17 cellular contexts compared by ENCODE assay signal in the genomic region with DNA sequence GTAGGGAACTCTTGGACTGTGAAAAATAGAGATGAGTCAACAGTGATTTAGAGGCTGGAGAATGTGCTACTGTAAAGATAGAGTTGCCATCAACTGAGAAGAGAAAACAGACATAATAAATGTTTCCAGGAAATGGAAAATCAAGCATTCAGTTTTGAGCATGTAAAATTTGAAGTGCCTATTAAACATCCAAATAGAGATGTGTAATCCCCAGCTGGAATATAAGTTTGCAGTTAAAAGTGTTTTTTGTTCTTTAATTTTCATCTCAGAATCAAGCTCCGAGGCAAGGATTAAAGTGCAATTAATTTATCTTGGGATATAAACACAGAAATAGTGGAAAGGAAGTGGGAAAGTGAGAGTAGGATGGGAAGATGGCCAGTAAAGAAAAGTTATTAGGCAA.
DNase-seq lines count a peak whose midpoint lies in the region; TF ChIP-seq lines count a peak whose summit lies in the region.
"Had no signal": no experiment of that assay in that cellular context is flagged by ENCODE, and none has a peak within 500 bp of the region (broad histone marks: within the 10 kb centered on the region; RNA-seq: fewer than 3 reads in every experiment).

No MANE protein-coding gene starts in this region.

- POLR2A ChIA-PET in MCF 10A (lab: Yijun Ruan, JAX), result no interaction called here

- no peak for TF ChIP-seq CTCF in mammary epithelial cell (conservative IDR thresholded peaks at IDR 0.05 in 1 of 2, IDR thresholded peaks at IDR 0.05 in 1 of 2; ENCODE audit: extremely low read depth in 1 of 2, insufficient read depth in 1 of 2, low read depth in 1 of 2, low read length in 2 of 2)
- TF ChIP-seq CTCF in MCF 10A (IDR thresholded peaks at IDR 0.05; ENCODE audit: unreplicated experiment), result no peak
- no peak for TF ChIP-seq CTCF in fibroblast of pulmonary artery (IDR thresholded peaks at IDR 0.05; ENCODE audit: low read length, missing control alignments)

- H3K79me1 ChIP-seq in mesenchymal stem cell (replicated peaks; ENCODE audit: low read length, poor library complexity, severe bottlenecking), result no peaks in the 10 kb centered on the region

- peaks cover 7% of the 10 kb centered on the region for H3K4me1 ChIP-seq in mammary epithelial cell (ENCODE audit: insufficient read depth, low read length)
- no peaks in the 10 kb centered on the region for H3K4me1 ChIP-seq in mesenchymal stem cell (ENCODE audit: control insufficient read depth, insufficient read depth, low read depth, low read length)
- H3K4me1 ChIP-seq: A549, BLaER1 had no signal

- peaks cover 11% of the 10 kb centered on the region for H3K4me1 Mint-ChIP-seq in MCF 10A (ENCODE audit: insufficient read depth, unreplicated experiment)
- H3K4me1 Mint-ChIP-seq: CD14-positive monocyte; CD4-positive, alpha-beta memory T cell; IgD-negative memory B cell had no signal

- WGBS in mammary epithelial cell (ENCODE audit: low coverage, missing lambda C conversion rate), result 100% methylated on average over 1 of the region's 1 CpG
- 90% methylated on average over 1 of the region's 1 CpG for WGBS in mesenchymal stem cell

- CTCF ChIA-PET in mammary epithelial cell (lab: Charles Lee; ENCODE audit: low non-redundant PET) (no interaction called here), MCF 10A (lab: Yijun Ruan, JAX) (interaction anchor here (1.2 kb wide), 1 partner anchor 517 kb away, joined by 3 read pairs; no protein-coding TSS in a partner anchor)

- H3K4me3 ChIP-seq in mammary epithelial cell (replicated peaks in 1 of 3; ENCODE audit: insufficient read depth in 1 of 3, low read depth in 2 of 3, low read length in 3 of 3) (no peak overlapping the region), fibroblast of pulmonary artery (replicated peaks; ENCODE audit: low read depth, low read length) (no peak overlapping the region), mesenchymal stem cell (ENCODE audit: insufficient read depth in 1 of 2, low read depth in 1 of 2, low read length in 2 of 2) (no peak overlapping the region)
- H3K4me3 ChIP-seq: A549, BLaER1, GM12878 had no signal

- no peak overlapping the region for H4K8ac ChIP-seq in mesenchymal stem cell (ENCODE audit: low read length)

- DNase-seq in mammary epithelial cell (no peak), MCF 10A (ENCODE audit: unreplicated experiment) (no peak), fibroblast of pulmonary artery (ENCODE audit: low read depth) (peak; percentile 10), mesenchymal stem cell (peak; percentile 0), DMS79 treated with DMSO at 0.1 percent for 48 hours (lab: John Stamatoyannopoulos, UW) (no peak), posterior cingulate gyrus (no peak)
- DNase-seq in NK-92 treated with Interleukin-12 subunit alpha and Interleukin-12 subunit beta, amount 100 ng/mL, for 24 hours (lab: John Stamatoyannopoulos, UW), result no peak
- DNase-seq: CD4-positive, alpha-beta memory T cell; DMS153; DMS79; H9 had no signal

- H3K36me3 Mint-ChIP-seq in MCF 10A (ENCODE audit: insufficient read depth, unreplicated experiment), result no peaks in the 10 kb centered on the region
- H3K36me3 Mint-ChIP-seq: CD14-positive monocyte; CD4-positive, alpha-beta memory T cell; IgD-negative memory B cell had no signal

- no peak overlapping the region for H2AK5ac ChIP-seq in mesenchymal stem cell (ENCODE audit: low read length, severe bottlenecking)

- dilution Hi-C loops in mammary epithelial cell (cut with HindIII; ENCODE audit: low sequenced_read_pairs), result no loop called here

- H3K27ac ChIP-seq in mammary epithelial cell (ENCODE audit: insufficient read depth, low read depth, low read length) (no peak overlapping the region), mesenchymal stem cell (ENCODE audit: low read length, poor library complexity, severe bottlenecking) (no peak overlapping the region)
- H3K27ac ChIP-seq: 22Rv1, A549, BLaER1 had no signal

- H2AFZ ChIP-seq in mammary epithelial cell (ENCODE audit: low read depth, low read length), result peak overlapping the region; percentile 69
- no peak overlapping the region for H2AFZ ChIP-seq in mesenchymal stem cell (ENCODE audit: low read depth, low read length)

- no peak overlapping the region for H4K91ac ChIP-seq in mesenchymal stem cell (ENCODE audit: low read length)

- H2BK5ac ChIP-seq in mesenchymal stem cell (ENCODE audit: low read depth, low read length, poor library complexity, severe bottlenecking), result no peak overlapping the region

- no peak overlapping the region for H3K14ac ChIP-seq in mesenchymal stem cell (ENCODE audit: low read length in 2 of 2)

- intact Hi-C loops in mammary epithelial cell (cut with micrococcal nuclease), result no loop called here
- intact Hi-C loops in MCF 10A (cut with micrococcal nuclease), result no loop called here
- intact Hi-C loops in posterior cingulate gyrus (cut with DNase I), result no loop called here

- no peak overlapping the region for H3K18ac ChIP-seq in mesenchymal stem cell (ENCODE audit: low read depth in 1 of 2, low read length in 2 of 2)

- no peak overlapping the region for H2BK15ac ChIP-seq in mesenchymal stem cell (ENCODE audit: low read depth, poor library complexity, severe bottlenecking)

- H3K36me3 ChIP-seq in mammary epithelial cell (ENCODE audit: insufficient read depth, low read length) (no peaks in the 10 kb centered on the region), mesenchymal stem cell (ENCODE audit: control insufficient read depth in 1 of 2, insufficient read depth in 2 of 2, low read depth in 1 of 2, low read length in 2 of 2) (no peaks in the 10 kb centered on the region)
- H3K36me3 ChIP-seq: BLaER1 had no signal

- no peak overlapping the region for H2BK120ac ChIP-seq in mesenchymal stem cell (ENCODE audit: low read depth, low read length)

- H3K27me3 ChIP-seq in mammary epithelial cell (ENCODE audit: insufficient read depth, low read length) (no peaks in the 10 kb centered on the region), mesenchymal stem cell (ENCODE audit: control insufficient read depth in 1 of 2, insufficient read depth in 1 of 2, low read length in 2 of 2) (no peaks in the 10 kb centered on the region)
- H3K27me3 ChIP-seq: BLaER1 had no signal

- H2BK12ac ChIP-seq in mesenchymal stem cell (ENCODE audit: low read length in 2 of 2), result no peak overlapping the region

- no peaks in the 10 kb centered on the region for H3K79me2 ChIP-seq in mammary epithelial cell (ENCODE audit: insufficient read depth, low read length)

- no peak overlapping the region for H3K4ac ChIP-seq in mesenchymal stem cell (ENCODE audit: low read depth in 1 of 2, low read length in 2 of 2)

- no peaks in the 10 kb centered on the region for H3K9me3 Mint-ChIP-seq in MCF 10A (ENCODE audit: unreplicated experiment)

- no peaks in the 10 kb centered on the region for H3K9me3 ChIP-seq in mammary epithelial cell (replicated peaks; ENCODE audit: insufficient read depth, low read length)
- no peaks in the 10 kb centered on the region for H3K9me3 ChIP-seq in mesenchymal stem cell (ENCODE audit: control insufficient read depth, low read length)
- H3K9me3 ChIP-seq: A549, BLaER1 had no signal

- no peaks in the 10 kb centered on the region for H3K27me3 Mint-ChIP-seq in MCF 10A (ENCODE audit: insufficient read depth, unreplicated experiment)
- H3K27me3 Mint-ChIP-seq: CD4-positive, alpha-beta memory T cell; IgD-negative memory B cell had no signal

- no peak overlapping the region for H3K23ac ChIP-seq in mesenchymal stem cell (ENCODE audit: low read length in 2 of 2)

- H3K27ac Mint-ChIP-seq in MCF 10A (ENCODE audit: low read depth, unreplicated experiment), result no peak overlapping the region
- H3K27ac Mint-ChIP-seq: CD14-positive monocyte; CD4-positive, alpha-beta memory T cell; H9; IgD-negative memory B cell had no signal

- H4K20me1 ChIP-seq in mammary epithelial cell (ENCODE audit: insufficient read depth, low read length), result no peaks in the 10 kb centered on the region
- H4K20me1 ChIP-seq: BLaER1 had no signal

- no peak overlapping the region for H3K4me3 Mint-ChIP-seq in MCF 10A (ENCODE audit: unreplicated experiment)
- H3K4me3 Mint-ChIP-seq: CD14-positive monocyte; CD4-positive, alpha-beta memory T cell; H9; IgD-negative memory B cell had no signal

- peak overlapping the region; percentile 15 for H3K4me2 ChIP-seq in mammary epithelial cell (ENCODE audit: insufficient read depth, low read depth, low read length)
- no peak overlapping the region for H3K4me2 ChIP-seq in mesenchymal stem cell (ENCODE audit: low read length, poor library complexity, severe bottlenecking)
- H3K4me2 ChIP-seq: A549, BLaER1 had no signal

- BruUV-seq in mammary epithelial cell (replicated peaks; lab: Mats Ljungman, UMichigan) (no TSS peak), MCF 10A (replicated peaks; lab: Mats Ljungman, UMichigan) (no TSS peak)

- H3K9ac ChIP-seq in mammary epithelial cell (ENCODE audit: insufficient read depth, low read length), result no peak overlapping the region
- no peak overlapping the region for H3K9ac ChIP-seq in mesenchymal stem cell (ENCODE audit: low read length)
- H3K9ac ChIP-seq: BLaER1 had no signal

- in situ Hi-C loops in mammary epithelial cell (cut with MboI; ENCODE audit: low sequenced_read_pairs in 2 of 2), result no loop called here

Comparison
In these comparisons a context has a peak if more than half of its experiments do, and no peak if none do; other contexts are left out.
1. DNase-seq: peak in fibroblast of pulmonary artery (single experiment) and mesenchymal stem cell (single experiment); none in mammary epithelial cell (single experiment), MCF 10A (single experiment), NK-92 treated with Interleukin-12 subunit alpha and Interleukin-12 subunit beta, amount 100 ng/mL, for 24 hours (single experiment), DMS79 treated with DMSO at 0.1 percent for 48 hours (single experiment) and posterior cingulate gyrus (0 of 10).